In the genomic region with DNA sequence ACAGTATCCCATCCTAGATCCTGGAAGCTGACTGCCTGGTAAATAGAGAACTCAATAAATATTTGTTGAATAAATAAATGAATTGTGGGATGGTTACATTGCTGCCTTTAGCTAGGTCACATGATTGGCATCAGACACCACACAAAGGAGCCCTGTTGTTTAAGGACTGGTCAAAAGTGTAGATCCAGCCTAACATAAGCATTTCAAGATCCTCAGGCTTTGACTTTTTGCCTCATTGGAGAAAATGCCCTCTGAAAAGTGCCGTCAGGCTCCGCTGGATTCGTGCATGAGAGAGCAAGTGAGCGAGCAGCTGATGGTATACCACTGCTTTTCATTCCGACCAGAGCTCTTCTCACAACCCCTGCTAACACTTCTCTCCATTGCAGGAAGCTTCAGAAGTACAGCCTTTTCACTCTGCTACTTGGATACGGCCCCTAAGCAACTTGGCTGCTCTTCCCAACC, we compare ENCODE assay signal across 8 cellular contexts. TPM values are rescaled to one million over a fixed set of nuclear protein-coding genes. Genes with fewer than 3 reads are reported as not detected.
DNase-seq lines count a peak whose midpoint lies in the region; ATAC-seq and TF ChIP-seq lines count a peak whose summit lies in the region.

No MANE protein-coding gene starts in this region.

- no peaks in the 10 kb centered on the region for H3K27me3 Mint-ChIP-seq in activated T-cell treated with anti-CD3 and anti-CD28 coated beads, Interleukin-2, amount 50 U/mL, for 4 hours (ENCODE audit: low read depth)
- H3K27me3 Mint-ChIP-seq in dendritic cell treated with granulocyte-macrophage colony-stimulating factor and Interleukin-4, amounts not matched to agents 40 ng/mL and 50 ng/mL, for 4 days, result no peaks in the 10 kb centered on the region
- no peaks in the 10 kb centered on the region for H3K27me3 Mint-ChIP-seq in nephron (ENCODE audit: low read depth)

- peak overlapping the region; percentile 94 for H3K4me3 Mint-ChIP-seq in activated T-cell treated with anti-CD3 and anti-CD28 coated beads, Interleukin-2, amount 50 U/mL, for 4 hours
- H3K4me3 Mint-ChIP-seq in dendritic cell treated with granulocyte-macrophage colony-stimulating factor and Interleukin-4, amounts not matched to agents 40 ng/mL and 50 ng/mL, for 4 days, result no peak overlapping the region
- H3K4me3 Mint-ChIP-seq in nephron, result peak overlapping the region; percentile 99

- no peak for ATAC-seq in activated T-cell treated with anti-CD3 and anti-CD28 coated beads, Interleukin-2, amount 50 U/mL, for 4 hours
- no peak for ATAC-seq in HG03095 (IDR thresholded peaks at IDR 0.05; ENCODE audit: unreplicated experiment)
- ATAC-seq in activated CD4-positive, CD25-positive, alpha-beta regulatory T cell treated with anti-CD3 and anti-CD28 coated beads, Interleukin-2, amount 50 U/mL, for 24 hours, result no peak

- peak overlapping the region; percentile 89 for H3K27ac Mint-ChIP-seq in dendritic cell treated with granulocyte-macrophage colony-stimulating factor and Interleukin-4, amounts not matched to agents 40 ng/mL and 50 ng/mL, for 4 days
- H3K27ac Mint-ChIP-seq in nephron, result peak overlapping the region; percentile 95 to 99 (median 96)

- intact Hi-C loops in dendritic cell treated with granulocyte-macrophage colony-stimulating factor and Interleukin-4, amounts not matched to agents 40 ng/mL and 50 ng/mL, for 4 days (cut with micrococcal nuclease), result no loop called here

- no peaks in the 10 kb centered on the region for H3K9me3 Mint-ChIP-seq in activated T-cell treated with anti-CD3 and anti-CD28 coated beads, Interleukin-2, amount 50 U/mL, for 4 hours
- no peaks in the 10 kb centered on the region for H3K9me3 Mint-ChIP-seq in dendritic cell treated with granulocyte-macrophage colony-stimulating factor and Interleukin-4, amounts not matched to agents 40 ng/mL and 50 ng/mL, for 4 days
- H3K9me3 Mint-ChIP-seq in nephron, result no peaks in the 10 kb centered on the region

- H3K4me1 Mint-ChIP-seq in activated T-cell treated with anti-CD3 and anti-CD28 coated beads, Interleukin-2, amount 50 U/mL, for 4 hours (ENCODE audit: low read depth), result peaks cover 31% of the 10 kb centered on the region
- H3K4me1 Mint-ChIP-seq in dendritic cell treated with granulocyte-macrophage colony-stimulating factor and Interleukin-4, amounts not matched to agents 40 ng/mL and 50 ng/mL, for 4 days (ENCODE audit: low read depth), result peaks cover 35% of the 10 kb centered on the region
- peaks cover 33% of the 10 kb centered on the region for H3K4me1 Mint-ChIP-seq in nephron

- no peak for DNase-seq in activated T-cell treated with anti-CD3 and anti-CD28 coated beads, Interleukin-2, amount 50 U/mL, for 4 hours
- no peak for DNase-seq in activated T-cell treated with anti-CD3 and anti-CD28 coated beads, Interleukin-2, amount 50 U/mL, for 48 hours
- peak; percentile 63 for DNase-seq in NCI-H345 treated with DMSO at 0.1 percent for 48 hours (lab: John Stamatoyannopoulos, UW; ENCODE audit: unreplicated experiment)
- no peak for DNase-seq in NCI-H1105 (lab: John Stamatoyannopoulos, UW)

- H3K36me3 Mint-ChIP-seq in activated T-cell treated with anti-CD3 and anti-CD28 coated beads, Interleukin-2, amount 50 U/mL, for 4 hours (ENCODE audit: insufficient read depth), result peaks cover 4% of the 10 kb centered on the region
- H3K36me3 Mint-ChIP-seq in dendritic cell treated with granulocyte-macrophage colony-stimulating factor and Interleukin-4, amounts not matched to agents 40 ng/mL and 50 ng/mL, for 4 days (ENCODE audit: low read depth), result peaks cover 12% of the 10 kb centered on the region
- peaks cover 4% of the 10 kb centered on the region for H3K36me3 Mint-ChIP-seq in nephron (ENCODE audit: low read depth)

- no peak for TF ChIP-seq CTCF in nephron (IDR thresholded peaks at IDR 0.05; ENCODE audit: unreplicated experiment in 3 of 3)

RNA-seq across cellular contexts. Expression of a gene that starts 1.3 kb away (rescaled TPM):
- total RNA-seq in activated T-cell treated with anti-CD3 and anti-CD28 coated beads, Interleukin-2, amount 50 U/mL, for 4 hours, result 10 to 100 TPM; 53.5 to 61.5 (median 59.6) TPM

RNA-seq across cellular contexts. Expression of a gene that starts 31.6 kb away (rescaled TPM):
- total RNA-seq in activated T-cell treated with anti-CD3 and anti-CD28 coated beads, Interleukin-2, amount 50 U/mL, for 4 hours, result under 1 TPM; 0.20 to 0.49 (median 0.29) TPM

RNA-seq across cellular contexts. Expression of a gene that starts 55.5 kb away (rescaled TPM):
- total RNA-seq in activated T-cell treated with anti-CD3 and anti-CD28 coated beads, Interleukin-2, amount 50 U/mL, for 4 hours, result 1 to 10 TPM; 5.0 to 8.5 (median 5.1) TPM
